In genomic region chr2:237867465-237867864, GRCh38 we compare ENCODE assay signal across 1 cellular context.
TF ChIP-seq lines count a peak whose summit lies in the region.

No MANE protein-coding gene starts in this region.

TF ChIP-seq in H1, 55 proteins besides CTCF, POLR2A, EP300 and RAD21:
- no peak for TF ChIP-seq USF2 (IDR thresholded peaks at IDR 0.05; ENCODE audit: low read length)
- TF ChIP-seq TBP (IDR thresholded peaks at IDR 0.05; ENCODE audit: low read depth, low read length) = no peak
- no peak for TF ChIP-seq RNF2 (IDR thresholded peaks at IDR 0.05; ENCODE audit: borderline replicate concordance, low read depth, low read length, missing control alignments, poor library complexity, severe bottlenecking)
- TF ChIP-seq TAF7 (optimal IDR thresholded peaks at IDR 0.05; ENCODE audit: borderline replicate concordance, low read depth, low read length) = no peak
